ENCODE assay signal across 37 cellular contexts in the genomic region with DNA sequence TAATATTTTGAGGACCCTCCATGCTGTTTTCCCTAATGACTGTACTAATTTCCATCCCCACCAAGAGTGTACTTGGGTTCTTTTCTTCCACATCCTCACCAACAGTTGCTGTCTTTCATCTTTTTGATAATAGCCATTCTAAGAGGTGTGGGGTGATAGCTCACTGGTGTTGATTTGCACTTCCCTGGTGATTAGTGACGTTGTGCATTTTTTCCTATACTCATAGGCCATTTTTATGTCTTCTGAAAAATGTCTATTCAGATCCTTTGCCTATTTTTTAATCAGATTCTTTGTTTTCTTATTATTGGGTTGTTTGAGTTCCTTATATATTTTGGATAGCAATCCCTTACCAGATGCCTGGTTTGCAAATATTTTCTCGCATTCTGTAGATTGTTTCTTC.
"Had no signal": no experiment of that assay in that cellular context is flagged by ENCODE, and none has a peak within 500 bp of the region (broad histone marks: within the 10 kb centered on the region; RNA-seq: fewer than 3 reads in every experiment).

No MANE protein-coding gene starts in this region.

- DNase-seq: activated B cell treated with CpG ODN at 0.5 μM for 24 hours; activated CD4-positive, alpha-beta memory T cell treated with anti-CD3 and anti-CD28 coated beads for 36 hours; activated CD4-positive, alpha-beta T cell treated with anti-CD3 and anti-CD28 coated beads for 4 hours; activated CD4-positive, alpha-beta T cell treated with anti-CD3 and anti-CD28 coated beads, Interleukin-2, amount 10 ng/mL, durations not matched to agents 24 days and 14 days; activated CD4-positive, alpha-beta T cell treated with anti-CD3 and anti-CD28 coated beads, Interleukin-2, amount 50 U/mL, for 1 hour; activated CD4-positive, alpha-beta T cell treated with anti-CD3 and anti-CD28 coated beads, Interleukin-2, amount 50 U/mL, for 4 hours; activated CD4-positive, CD25-positive, alpha-beta regulatory T cell treated with anti-CD3 and anti-CD28 coated beads, Interleukin-2, amount 50 U/mL, for 72 hours; activated CD8-positive, alpha-beta memory T cell treated with anti-CD3 and anti-CD28 coated beads, Interleukin-2, amount 50 U/mL, for 4 hours; activated CD8-positive, alpha-beta T cell treated with anti-CD3 and anti-CD28 coated beads for 36 hours; activated effector memory CD4-positive, alpha-beta T cell treated with anti-CD3 and anti-CD28 coated beads, Interleukin-2, amount 50 U/mL, for 16 hours; activated gamma-delta T cell treated with Interleukin-2 at 50 U/mL for 16 hours; activated naive CD4-positive, alpha-beta T cell; activated naive CD4-positive, alpha-beta T cell treated with anti-CD3 and anti-CD28 coated beads for 36 hours; activated naive CD4-positive, alpha-beta T cell treated with anti-CD3 and anti-CD28 coated beads, Interleukin-2, amount 50 U/mL, for 16 hours; activated naive CD8-positive, alpha-beta T cell treated with anti-CD3 and anti-CD28 coated beads for 36 hours; activated T-cell treated with anti-CD3 and anti-CD28 coated beads for 4 hours; activated T-cell treated with anti-CD3 and anti-CD28 coated beads, Interleukin-2, amount 50 U/mL, for 1 hour; activated T-cell treated with anti-CD3 and anti-CD28 coated beads, Interleukin-2, amount 50 U/mL, for 4 hours; activated T-cell treated with anti-CD3 and anti-CD28 coated beads, Interleukin-2, amount 50 U/mL, for 72 hours; adrenal gland; amniotic stem cell; aorta; body of pancreas; brain microvascular endothelial cell; central memory CD4-positive, alpha-beta T cell; T-helper 1 cell; T-helper 2 cell; T-helper 9 cell had no signal

- H3K27me3 ChIP-seq: adrenal gland, body of pancreas, brain microvascular endothelial cell, breast epithelium had no signal

- H3K36me3 ChIP-seq: adrenal gland, brain microvascular endothelial cell, breast epithelium had no signal

- H3K27ac Mint-ChIP-seq: activated B cell treated with CpG ODN at 0.5 μM for 24 hours; activated CD4-positive, alpha-beta memory T cell treated with anti-CD3 and anti-CD28 coated beads for 36 hours; activated CD4-positive, alpha-beta T cell treated with anti-CD3 and anti-CD28 coated beads, Interleukin-2, amount 10 ng/mL, durations not matched to agents 24 days and 14 days; activated CD8-positive, alpha-beta T cell treated with anti-CD3 and anti-CD28 coated beads for 36 hours; activated naive CD4-positive, alpha-beta T cell treated with anti-CD3 and anti-CD28 coated beads for 36 hours; activated naive CD4-positive, alpha-beta T cell treated with anti-CD3 and anti-CD28 coated beads, Interleukin-2, amount 50 U/mL, for 72 hours; activated naive CD8-positive, alpha-beta T cell treated with anti-CD3 and anti-CD28 coated beads for 36 hours; activated T-cell treated with anti-CD3 and anti-CD28 coated beads, Interleukin-2, amount 50 U/mL, for 72 hours; activated T-helper 1 cell treated with anti-CD3 and anti-CD28 coated beads, Interleukin-12 subunit alpha, Interleukin-12 subunit beta, Interleukin-2, Interleukin-4 antibody, amounts not matched to agents 30 ng/mL and 10 ng/mL and 1 ng/mL, durations not matched to agents 14 hours and 24 hours and 36 hours; activated T-helper 17 cell treated with anti-CD3 and anti-CD28 coated beads, Interleukin-2, amount 50 U/mL, for 72 hours; T-helper 1 cell treated with Interleukin-12 subunit alpha and Interleukin-12 subunit beta and Interleukin-4 antibody, amounts not matched to agents 30 μg/mL and 1 μg/mL, for 36 hours; T-helper 2 cell treated with Interferon-gamma antibody and Interleukin-4, amounts not matched to agents 5 μg/mL and 100 μg/mL, for 36 hours had no signal

- H3K36me3 Mint-ChIP-seq: activated CD4-positive, alpha-beta memory T cell treated with anti-CD3 and anti-CD28 coated beads for 36 hours; activated naive CD4-positive, alpha-beta T cell treated with anti-CD3 and anti-CD28 coated beads, Interleukin-2, amount 50 U/mL, for 72 hours; activated naive CD8-positive, alpha-beta T cell treated with anti-CD3 and anti-CD28 coated beads for 36 hours had no signal

- H3K27ac ChIP-seq: adrenal gland, body of pancreas, brain microvascular endothelial cell, breast epithelium, VCaP had no signal

- H3K4me3 ChIP-seq: adrenal gland, body of pancreas, breast epithelium had no signal

- ATAC-seq: activated CD8-positive, alpha-beta T cell treated with anti-CD3 and anti-CD28 coated beads for 36 hours; activated naive CD4-positive, alpha-beta T cell treated with anti-CD3 and anti-CD28 coated beads, Interleukin-2, amount 50 U/mL, for 72 hours; activated T-cell treated with anti-CD3 and anti-CD28 coated beads, Interleukin-2, amount 50 U/mL, for 4 hours; activated T-cell treated with anti-CD3 and anti-CD28 coated beads, Interleukin-2, amount 50 U/mL, for 72 hours; activated T-helper 17 cell treated with anti-CD3 and anti-CD28 coated beads, Interleukin-2, amount 50 U/mL, for 72 hours; body of pancreas had no signal

- H3K4me3 Mint-ChIP-seq: activated B cell treated with CpG ODN at 0.5 μM for 24 hours; activated CD4-positive, alpha-beta memory T cell treated with anti-CD3 and anti-CD28 coated beads for 36 hours; activated CD4-positive, alpha-beta T cell treated with anti-CD3 and anti-CD28 coated beads, Interleukin-2, amount 10 ng/mL, durations not matched to agents 24 days and 14 days; activated CD8-positive, alpha-beta T cell treated with anti-CD3 and anti-CD28 coated beads for 36 hours; activated naive CD4-positive, alpha-beta T cell treated with anti-CD3 and anti-CD28 coated beads for 36 hours; activated naive CD8-positive, alpha-beta T cell treated with anti-CD3 and anti-CD28 coated beads for 36 hours; activated T-cell treated with anti-CD3 and anti-CD28 coated beads, Interleukin-2, amount 50 U/mL, for 4 hours; activated T-cell treated with anti-CD3 and anti-CD28 coated beads, Interleukin-2, amount 50 U/mL, for 72 hours; activated T-helper 1 cell treated with anti-CD3 and anti-CD28 coated beads, Interleukin-12 subunit alpha, Interleukin-12 subunit beta, Interleukin-2, Interleukin-4 antibody, amounts not matched to agents 30 ng/mL and 10 ng/mL and 1 ng/mL, durations not matched to agents 14 hours and 24 hours and 36 hours; activated T-helper 17 cell treated with anti-CD3 and anti-CD28 coated beads, Interleukin-2, amount 50 U/mL, for 72 hours; T-helper 1 cell treated with Interleukin-12 subunit alpha and Interleukin-12 subunit beta and Interleukin-4 antibody, amounts not matched to agents 30 μg/mL and 1 μg/mL, for 36 hours; T-helper 2 cell treated with Interferon-gamma antibody and Interleukin-4, amounts not matched to agents 5 μg/mL and 100 μg/mL, for 36 hours had no signal

- H3K4me1 ChIP-seq: adrenal gland, body of pancreas, breast epithelium had no signal

- H3K27me3 Mint-ChIP-seq: activated B cell treated with CpG ODN at 0.5 μM for 24 hours had no signal

- H3K9me3 Mint-ChIP-seq: activated B cell treated with CpG ODN at 0.5 μM for 24 hours; activated CD4-positive, alpha-beta memory T cell treated with anti-CD3 and anti-CD28 coated beads for 36 hours; activated CD4-positive, alpha-beta T cell treated with anti-CD3 and anti-CD28 coated beads, Interleukin-2, amount 10 ng/mL, durations not matched to agents 24 days and 14 days; activated CD8-positive, alpha-beta T cell treated with anti-CD3 and anti-CD28 coated beads for 36 hours; activated naive CD4-positive, alpha-beta T cell treated with anti-CD3 and anti-CD28 coated beads for 36 hours; activated naive CD4-positive, alpha-beta T cell treated with anti-CD3 and anti-CD28 coated beads, Interleukin-2, amount 50 U/mL, for 72 hours; activated naive CD8-positive, alpha-beta T cell treated with anti-CD3 and anti-CD28 coated beads for 36 hours; activated T-cell treated with anti-CD3 and anti-CD28 coated beads, Interleukin-2, amount 50 U/mL, for 4 hours; activated T-cell treated with anti-CD3 and anti-CD28 coated beads, Interleukin-2, amount 50 U/mL, for 72 hours; activated T-helper 1 cell treated with anti-CD3 and anti-CD28 coated beads, Interleukin-12 subunit alpha, Interleukin-12 subunit beta, Interleukin-2, Interleukin-4 antibody, amounts not matched to agents 30 ng/mL and 10 ng/mL and 1 ng/mL, durations not matched to agents 14 hours and 24 hours and 36 hours; activated T-helper 17 cell treated with anti-CD3 and anti-CD28 coated beads, Interleukin-2, amount 50 U/mL, for 72 hours; T-helper 1 cell treated with Interleukin-12 subunit alpha and Interleukin-12 subunit beta and Interleukin-4 antibody, amounts not matched to agents 30 μg/mL and 1 μg/mL, for 36 hours; T-helper 2 cell treated with Interferon-gamma antibody and Interleukin-4, amounts not matched to agents 5 μg/mL and 100 μg/mL, for 36 hours had no signal

- H3K9me3 ChIP-seq: adrenal gland, body of pancreas, breast epithelium had no signal

- H3K4me1 Mint-ChIP-seq: activated CD4-positive, alpha-beta T cell treated with anti-CD3 and anti-CD28 coated beads, Interleukin-2, amount 10 ng/mL, durations not matched to agents 24 days and 14 days; activated naive CD8-positive, alpha-beta T cell treated with anti-CD3 and anti-CD28 coated beads for 36 hours; activated T-helper 17 cell treated with anti-CD3 and anti-CD28 coated beads, Interleukin-2, amount 50 U/mL, for 72 hours had no signal

- FAIRE-seq: astrocyte, TTC549 had no signal
